ENCODE assay signal across 8 cellular contexts in genomic region chr17:7916383-7916677, GRCh38. TPM values are rescaled to one million over a fixed set of nuclear protein-coding genes. Genes with fewer than 3 reads are reported as not detected.
DNase-seq lines count a peak whose midpoint lies in the region; ATAC-seq, FAIRE-seq and TF ChIP-seq lines count a peak whose summit lies in the region.

No MANE protein-coding gene starts in this region.

- DNase-seq in GM06990 (ENCODE audit: extremely low read depth, insufficient read length) (no peak), MM.1S (no peak), H1 (ENCODE audit: low read depth in 1 of 2, low spot score in 2 of 2) (no peak), osteocyte (ENCODE audit: extremely low spot score, unreplicated experiment) (no peak), DMS 273 (lab: John Stamatoyannopoulos, UW; ENCODE audit: unreplicated experiment) (no peak), NCI-H2196 (lab: John Stamatoyannopoulos, UW; ENCODE audit: unreplicated experiment) (no peak), HT-29 (ENCODE audit: low spot score) (no peak)

- H3K56ac ChIP-seq in H1 (replicated peaks; ENCODE audit: insufficient read length, low read depth, low read length) = no peak overlapping the region

- H3K23ac ChIP-seq in H1 (ENCODE audit: insufficient read length) = no peak overlapping the region

- no peak overlapping the region for H3K18ac ChIP-seq in H1 (ENCODE audit: extremely low read depth, low read length)

- H3K9me2 ChIP-seq in MM.1S (replicated peaks; ENCODE audit: insufficient read depth, low read length) = no peaks in the 10 kb centered on the region

- peak overlapping the region; percentile 57 for H3K4me3 ChIP-seq in GM06990 (replicated peaks; ENCODE audit: low read depth, low read length)
- H3K4me3 ChIP-seq in MM.1S (ENCODE audit: low read length) = peak overlapping the region; percentile 22; the same call in 1 of the 2 replicates
- peak overlapping the region; percentile 24 to 53 (median 34) for H3K4me3 ChIP-seq in H1 (ENCODE audit: extremely low read depth in 1 of 4, insufficient read depth in 2 of 4, low read depth in 3 of 4, low read length in 4 of 4)

- no peak overlapping the region for H4K91ac ChIP-seq in H1 (replicated peaks; ENCODE audit: insufficient read length, low read length)

- TF ChIP-seq CTCF in GM06990 (IDR thresholded peaks at IDR 0.05; ENCODE audit: insufficient read depth, low read length, poor library complexity, severe bottlenecking) (no peak), MM.1S (IDR thresholded peaks at IDR 0.05; ENCODE audit: low read length) (no peak), H1 (IDR thresholded peaks at IDR 0.05; ENCODE audit: control extremely low read depth in 1 of 3, insufficient read depth in 1 of 3, low read depth in 1 of 3, low read length in 3 of 3) (no peak), osteocyte (IDR thresholded peaks at IDR 0.05) (no peak)

- no peaks in the 10 kb centered on the region for H3K9me3 Mint-ChIP-seq in osteocyte (ENCODE audit: unreplicated experiment)

- H2BK15ac ChIP-seq in H1 (ENCODE audit: low read length) = no peak overlapping the region

- H2AFZ ChIP-seq in MM.1S (ENCODE audit: low read length) = peak overlapping the region; percentile 67; the same call in 1 of the 2 replicates
- H2AFZ ChIP-seq in H1 (ENCODE audit: low read length) = no peak overlapping the region

- H3K23me2 ChIP-seq in H1 (ENCODE audit: low read depth, low read length) = peaks cover 7% of the 10 kb centered on the region

- CTCF ChIA-PET in H1 (lab: Charles Lee; ENCODE audit: partially characterized antibody) = interaction anchor here (0.9 to 6.9 kb wide), 11 partner anchors 13 to 176 kb away, joined by 3 to 64 read pairs (median 4); partner anchors contain the start of genes CNTROB, KCNAB3 and KDM6B

- TF ChIP-seq RAD21 in H1 (IDR thresholded peaks at IDR 0.05 in 1 of 2, conservative IDR thresholded peaks at IDR 0.05 in 1 of 2; ENCODE audit: low read depth in 2 of 2, low read length in 2 of 2) = no peak

- ATAC-seq in GM19397 (IDR thresholded peaks at IDR 0.05; ENCODE audit: unreplicated experiment) = no peak

- H3K4me1 ChIP-seq in MM.1S (ENCODE audit: low read length) (no peaks in the 10 kb centered on the region), H1 (replicated peaks in 1 of 4; ENCODE audit: control insufficient read depth in 3 of 4, insufficient read depth in 4 of 4, low read length in 3 of 4) (peaks cover 0 to 6% (median 6%) of the 10 kb centered on the region in 4 experiments; a peak in 5 of 7 replicates)

- no peaks in the 10 kb centered on the region for H3K79me1 ChIP-seq in H1 (ENCODE audit: low read depth, low read length)

- peaks cover 19% of the 10 kb centered on the region for H3K4me1 Mint-ChIP-seq in osteocyte (ENCODE audit: unreplicated experiment)

- H3K9ac ChIP-seq in MM.1S (ENCODE audit: low read length) (no peak overlapping the region), H1 (replicated peaks in 1 of 4; ENCODE audit: extremely low read depth in 1 of 4, low read depth in 3 of 4, low read length in 3 of 4) (no peak overlapping the region)

- H3K27ac ChIP-seq in MM.1S (ENCODE audit: low read length) (no peak overlapping the region), H1 (ENCODE audit: low read depth, low read length) (no peak overlapping the region)

- no peak overlapping the region for H2BK5ac ChIP-seq in H1 (ENCODE audit: low read depth, low read length)

- H3K9me3 ChIP-seq in MM.1S (replicated peaks; ENCODE audit: insufficient read depth, low read length) (no peaks in the 10 kb centered on the region), H1 (ENCODE audit: insufficient read depth in 2 of 2, low read depth in 1 of 2, low read length in 1 of 2) (no peaks in the 10 kb centered on the region)

- H2BK20ac ChIP-seq in H1 (ENCODE audit: low read length) = no peak overlapping the region

- H4K5ac ChIP-seq in H1 (ENCODE audit: insufficient read length, low read depth, low read length) = peak overlapping the region; percentile 5

- no peak for TF ChIP-seq EP300 in H1 (IDR thresholded peaks at IDR 0.05; ENCODE audit: borderline replicate concordance in 1 of 2, low read depth in 2 of 2, low read length in 2 of 2)

- H3K36me3 Mint-ChIP-seq in osteocyte (ENCODE audit: unreplicated experiment) = peaks cover 4% of the 10 kb centered on the region

- no peak for FAIRE-seq in H1 (lab: Jason Lieb, UNC)

- no peak overlapping the region for H3K14ac ChIP-seq in H1 (ENCODE audit: insufficient read length)

- H3K4me2 ChIP-seq in MM.1S (ENCODE audit: low read depth, low read length) = peak overlapping the region; percentile 21; the same call in 1 of the 2 replicates
- H3K4me2 ChIP-seq in H1 (ENCODE audit: insufficient read depth in 1 of 2, low read depth in 2 of 2, low read length in 2 of 2) = peak overlapping the region; percentile 85 to 88

- no peak overlapping the region for H2AK5ac ChIP-seq in H1 (ENCODE audit: low read depth, low read length)

- no peaks in the 10 kb centered on the region for H3K27me3 ChIP-seq in GM06990 (replicated peaks; ENCODE audit: control insufficient read depth, insufficient read depth, low read length)
- peaks cover 25% of the 10 kb centered on the region for H3K27me3 ChIP-seq in MM.1S (replicated peaks; ENCODE audit: insufficient read depth, low read length)
- H3K27me3 ChIP-seq in H1 (replicated peaks in 1 of 4; ENCODE audit: control insufficient read depth in 3 of 4, extremely low read depth in 1 of 4, insufficient read depth in 3 of 4, low read length in 3 of 4) = peaks cover 10 to 30% (median 27%) of the 10 kb centered on the region in 4 experiments

- H3K4me3 Mint-ChIP-seq in osteocyte (ENCODE audit: unreplicated experiment) = peak overlapping the region; percentile 62

- no peak overlapping the region for H3K4ac ChIP-seq in H1 (replicated peaks; ENCODE audit: insufficient read length, low read depth, low read length)

- H3K79me2 ChIP-seq in MM.1S (ENCODE audit: low read length) (no peaks in the 10 kb centered on the region), H1 (ENCODE audit: control insufficient read depth in 1 of 2, insufficient read depth in 2 of 2, low read length in 2 of 2) (no peaks in the 10 kb centered on the region)

- H4K20me1 ChIP-seq in MM.1S (ENCODE audit: insufficient read depth, low read length) (no peaks in the 10 kb centered on the region), H1 (replicated peaks in 1 of 2; ENCODE audit: control insufficient read depth in 1 of 2, insufficient read depth in 2 of 2, low read length in 2 of 2) (peaks cover 0 to 2% of the 10 kb centered on the region in 2 experiments)

- no peak for TF ChIP-seq POLR2A in H1 (IDR thresholded peaks at IDR 0.05; ENCODE audit: control extremely low read depth in 1 of 2, low read depth in 2 of 2, low read length in 2 of 2)

- H4K8ac ChIP-seq in H1 (ENCODE audit: extremely low read depth, insufficient read depth, low read length) = no peak overlapping the region; the same call in 1 of the 2 replicates

- no peak overlapping the region for H2BK12ac ChIP-seq in H1 (ENCODE audit: low read depth, low read length)

- H3F3A ChIP-seq in MM.1S (ENCODE audit: insufficient read depth, low read length) = no peaks in the 10 kb centered on the region

- H3K27me3 Mint-ChIP-seq in osteocyte (ENCODE audit: unreplicated experiment) = peaks cover 2% of the 10 kb centered on the region

- no peak overlapping the region for H2BK120ac ChIP-seq in H1 (replicated peaks; ENCODE audit: low read depth, low read length)

- POLR2A ChIA-PET in H1 (lab: Charles Lee; ENCODE audit: partially characterized antibody) = interaction anchor here (0.7 to 2.0 kb wide), 6 partner anchors 10 to 125 kb away, joined by 3 to 9 read pairs (median 4); partner anchors contain the start of genes CNTROB and TRAPPC1

- H3K36me3 ChIP-seq in GM06990 (ENCODE audit: control insufficient read depth, insufficient read depth, low read length) (peaks cover 7% of the 10 kb centered on the region), MM.1S (replicated peaks; ENCODE audit: insufficient read depth, low read length) (no peaks in the 10 kb centered on the region), H1 (ENCODE audit: control insufficient read depth in 2 of 4, insufficient read depth in 4 of 4, low read length in 3 of 4) (no peaks in the 10 kb centered on the region)

- H3K27ac Mint-ChIP-seq in osteocyte (ENCODE audit: unreplicated experiment) = peak overlapping the region; percentile 82

- 62% methylated on average over 9 of the region's 15 CpGs; no CpG with 5 or more reads in 1 of the 2 experiments for WGBS in H1 (ENCODE audit: extremely low coverage in 1 of 2, insufficient coverage in 1 of 2, insufficient read length in 1 of 2, insufficient replicate concordance in 2 of 2, low coverage in 1 of 2, low lambda C conversion rate in 2 of 2, missing lambda C conversion rate in 1 of 2), 2 experiments

RNA-seq across cellular contexts. Expression of gene RNF227, which starts 0.2 kb away (rescaled TPM):
- total RNA-seq in H1 (2021; fragmentation: NEBNext Ultra II Directional; extraction: Animal tissue kit (Norgen Biotek cat#: 25700)) = 0.63 and 0.77 TPM in 2 replicates
- polyA plus RNA-seq in H1 (2011; rRNA removed) = 1.1 and 1.7 TPM in 2 replicates
- 0.94 TPM for polyA plus RNA-seq in H1 (2011; cell fraction: cytosol; rRNA removed)
- polyA plus RNA-seq in H1 (2011; cell fraction: nucleus; rRNA removed) = 0.56 TPM
- 0.64 to 2.2 TPM (median 0.83 TPM) in 4 replicates for polyA plus RNA-seq in H1 (2012, experiment 1 of 2)
- polyA plus RNA-seq in H1 (2012, experiment 2 of 2) = 0.63 TPM
- polyA plus RNA-seq in H1 (2013, experiment 1 of 2) = 0.67 TPM
- 0.48 TPM for polyA plus RNA-seq in H1 (2013, experiment 2 of 2)
- 0.27 and 0.47 TPM in 2 replicates for polyA minus RNA-seq in H1 (2011; rRNA and poly(A)+ RNA removed)
- 0.66 TPM for polyA minus RNA-seq in H1 (2011; cell fraction: cytosol; rRNA and poly(A)+ RNA removed)
- 0.20 TPM for polyA minus RNA-seq in H1 (2011; cell fraction: nucleus; rRNA and poly(A)+ RNA removed)
- 2.3 and 3.0 TPM in 2 replicates for total RNA-seq in osteocyte
- 0.81 and 1.1 TPM in 2 replicates for total RNA-seq in HT-29 (2014; rRNA removed; shearing (Covaris generic))

RNA-seq across cellular contexts. Expression of gene KCNAB3, which starts 13.3 kb away (rescaled TPM):
- 2.3 and 2.4 TPM in 2 replicates for total RNA-seq in H1 (2021; fragmentation: NEBNext Ultra II Directional; extraction: Animal tissue kit (Norgen Biotek cat#: 25700))
- 1.7 and 2.8 TPM in 2 replicates for polyA plus RNA-seq in H1 (2011; rRNA removed)
- 2.8 TPM for polyA plus RNA-seq in H1 (2011; cell fraction: cytosol; rRNA removed)
- 17.5 TPM for polyA plus RNA-seq in H1 (2011; cell fraction: nucleus; rRNA removed)
- 2.6 to 3.4 TPM (median 3.3 TPM) in 4 replicates for polyA plus RNA-seq in H1 (2012, experiment 1 of 2)
- 1.2 TPM for polyA plus RNA-seq in H1 (2012, experiment 2 of 2)
- polyA plus RNA-seq in H1 (2013, experiment 1 of 2) = 4.1 TPM
- 3.9 TPM for polyA plus RNA-seq in H1 (2013, experiment 2 of 2)
- 0.90 and 2.5 TPM in 2 replicates for polyA minus RNA-seq in H1 (2011; rRNA and poly(A)+ RNA removed)
- 2.3 TPM for polyA minus RNA-seq in H1 (2011; cell fraction: cytosol; rRNA and poly(A)+ RNA removed)
- 4.6 TPM for polyA minus RNA-seq in H1 (2011; cell fraction: nucleus; rRNA and poly(A)+ RNA removed)
- total RNA-seq in osteocyte = 2.6 and 3.7 TPM in 2 replicates
- 0.74 and 1.4 TPM in 2 replicates for total RNA-seq in HT-29 (2014; rRNA removed; shearing (Covaris generic))

RNA-seq across cellular contexts. Expression of gene TRAPPC1, which starts 15.4 kb away (rescaled TPM):
- 99.3 and 114 TPM in 2 replicates for total RNA-seq in H1 (2021; fragmentation: NEBNext Ultra II Directional; extraction: Animal tissue kit (Norgen Biotek cat#: 25700))
- 170 and 194 TPM in 2 replicates for polyA plus RNA-seq in H1 (2011; rRNA removed)
- 146 TPM for polyA plus RNA-seq in H1 (2011; cell fraction: cytosol; rRNA removed)
- 89.5 TPM for polyA plus RNA-seq in H1 (2011; cell fraction: nucleus; rRNA removed)
- 153 to 167 TPM (median 161 TPM) in 4 replicates for polyA plus RNA-seq in H1 (2012, experiment 1 of 2)
- polyA plus RNA-seq in H1 (2012, experiment 2 of 2) = 221 TPM
- 103 TPM for polyA plus RNA-seq in H1 (2013, experiment 1 of 2)
- 107 TPM for polyA plus RNA-seq in H1 (2013, experiment 2 of 2)
- 69.5 and 107 TPM in 2 replicates for polyA minus RNA-seq in H1 (2011; rRNA and poly(A)+ RNA removed)
- polyA minus RNA-seq in H1 (2011; cell fraction: cytosol; rRNA and poly(A)+ RNA removed) = 54.1 TPM
- polyA minus RNA-seq in H1 (2011; cell fraction: nucleus; rRNA and poly(A)+ RNA removed) = 32.8 TPM
- 122 and 127 TPM in 2 replicates for total RNA-seq in osteocyte
- 22.0 and 24.5 TPM in 2 replicates for total RNA-seq in HT-29 (2014; rRNA removed; shearing (Covaris generic))

RNA-seq across cellular contexts. Expression of gene CNTROB, which starts 15.7 kb away (rescaled TPM):
- 30.0 and 31.9 TPM in 2 replicates for total RNA-seq in H1 (2021; fragmentation: NEBNext Ultra II Directional; extraction: Animal tissue kit (Norgen Biotek cat#: 25700))
- polyA plus RNA-seq in H1 (2011; rRNA removed) = 20.5 and 28.2 TPM in 2 replicates
- polyA plus RNA-seq in H1 (2011; cell fraction: cytosol; rRNA removed) = 31.0 TPM
- 91.0 TPM for polyA plus RNA-seq in H1 (2011; cell fraction: nucleus; rRNA removed)
- polyA plus RNA-seq in H1 (2012, experiment 1 of 2) = 29.7 to 32.7 TPM (median 31.3 TPM) in 4 replicates
- 21.6 TPM for polyA plus RNA-seq in H1 (2012, experiment 2 of 2)
- 21.0 TPM for polyA plus RNA-seq in H1 (2013, experiment 1 of 2)
- 20.3 TPM for polyA plus RNA-seq in H1 (2013, experiment 2 of 2)
- 13.3 and 23.5 TPM in 2 replicates for polyA minus RNA-seq in H1 (2011; rRNA and poly(A)+ RNA removed)
- 14.5 TPM for polyA minus RNA-seq in H1 (2011; cell fraction: cytosol; rRNA and poly(A)+ RNA removed)
- polyA minus RNA-seq in H1 (2011; cell fraction: nucleus; rRNA and poly(A)+ RNA removed) = 25.0 TPM
- 30.2 and 30.9 TPM in 2 replicates for total RNA-seq in osteocyte
- 17.3 and 24.4 TPM in 2 replicates for total RNA-seq in HT-29 (2014; rRNA removed; shearing (Covaris generic))

RNA-seq across cellular contexts. Expression of gene CHD3, which starts 27.7 kb away (rescaled TPM):
- total RNA-seq in H1 (2021; fragmentation: NEBNext Ultra II Directional; extraction: Animal tissue kit (Norgen Biotek cat#: 25700)) = 12.9 and 14.2 TPM in 2 replicates
- 12.3 and 18.3 TPM in 2 replicates for polyA plus RNA-seq in H1 (2011; rRNA removed)
- 12.4 TPM for polyA plus RNA-seq in H1 (2011; cell fraction: cytosol; rRNA removed)
- 45.8 TPM for polyA plus RNA-seq in H1 (2011; cell fraction: nucleus; rRNA removed)
- polyA plus RNA-seq in H1 (2012, experiment 1 of 2) = 20.4 to 31.7 TPM (median 27.8 TPM) in 4 replicates
- 4.9 TPM for polyA plus RNA-seq in H1 (2012, experiment 2 of 2)
- polyA plus RNA-seq in H1 (2013, experiment 1 of 2) = 12.0 TPM
- 11.8 TPM for polyA plus RNA-seq in H1 (2013, experiment 2 of 2)
- 17.4 and 27.2 TPM in 2 replicates for polyA minus RNA-seq in H1 (2011; rRNA and poly(A)+ RNA removed)
- 16.4 TPM for polyA minus RNA-seq in H1 (2011; cell fraction: cytosol; rRNA and poly(A)+ RNA removed)
- 16.2 TPM for polyA minus RNA-seq in H1 (2011; cell fraction: nucleus; rRNA and poly(A)+ RNA removed)
- total RNA-seq in osteocyte = 196 and 206 TPM in 2 replicates
- 52.8 and 54.3 TPM in 2 replicates for total RNA-seq in HT-29 (2014; rRNA removed; shearing (Covaris generic))
